In genomic region chr4:8422327-8422726, GRCh38 we compare ENCODE assay signal across 26 cellular contexts.
"Had no signal": no experiment of that assay in that cellular context is flagged by ENCODE, and none has a peak within 500 bp of the region (broad histone marks: within the 10 kb centered on the region; RNA-seq: fewer than 3 reads in every experiment).

No MANE protein-coding gene starts in this region.

- H3K4me3 Mint-ChIP-seq: activated CD4-positive, alpha-beta memory T cell treated with anti-CD3 and anti-CD28 coated beads for 36 hours; activated CD4-positive, alpha-beta T cell treated with anti-CD3 and anti-CD28 coated beads, Interleukin-2, amount 10 ng/mL, durations not matched to agents 24 days and 14 days; activated naive CD4-positive, alpha-beta T cell treated with anti-CD3 and anti-CD28 coated beads, Interleukin-2, amount 50 U/mL, for 24 hours; activated naive CD8-positive, alpha-beta T cell treated with anti-CD3 and anti-CD28 coated beads, Interleukin-2, amount 50 U/mL, for 24 hours; central memory CD8-positive, alpha-beta T cell; dendritic cell treated with granulocyte-macrophage colony-stimulating factor and Interleukin-4, amounts not matched to agents 40 ng/mL and 50 ng/mL, for 4 days; endodermal cell; nephron had no signal

- DNase-seq: activated CD4-positive, alpha-beta memory T cell treated with anti-CD3 and anti-CD28 coated beads for 36 hours; activated CD4-positive, alpha-beta T cell treated with anti-CD3 and anti-CD28 coated beads, Interleukin-2, amount 10 ng/mL, durations not matched to agents 24 days and 14 days; activated CD8-positive, alpha-beta memory T cell treated with anti-CD3 and anti-CD28 coated beads, Interleukin-2, amount 50 U/mL, for 4 hours; activated naive CD8-positive, alpha-beta T cell treated with anti-CD3 and anti-CD28 coated beads, Interleukin-2, amount 50 U/mL, for 24 hours; activated T-cell treated with anti-CD3 and anti-CD28 coated beads, Interleukin-2, amount 50 U/mL, for 1 hour; amygdala; endodermal cell; gastrocnemius medialis; glutamatergic neuron; islet precursor cell; left ventricle myocardium superior; psoas muscle; spleen; stimulated activated naive CD4-positive, alpha-beta T cell treated with Interleukin-2 at 50 U/mL for 16 hours; T-helper 9 cell; WERI-Rb-1 had no signal

- H3K9me3 Mint-ChIP-seq: activated CD4-positive, alpha-beta memory T cell treated with anti-CD3 and anti-CD28 coated beads for 36 hours; activated CD4-positive, alpha-beta T cell treated with anti-CD3 and anti-CD28 coated beads, Interleukin-2, amount 10 ng/mL, durations not matched to agents 24 days and 14 days; activated naive CD4-positive, alpha-beta T cell treated with anti-CD3 and anti-CD28 coated beads, Interleukin-2, amount 50 U/mL, for 24 hours; activated naive CD8-positive, alpha-beta T cell treated with anti-CD3 and anti-CD28 coated beads, Interleukin-2, amount 50 U/mL, for 24 hours; activated T-helper 2 cell treated with anti-CD3 and anti-CD28 coated beads, Interferon-gamma antibody, Interleukin-2, Interleukin-4, amounts not matched to agents 10 μg/mL and 5 μg/mL and 100 μg/mL, durations not matched to agents 14 hours and 24 hours and 36 hours; central memory CD8-positive, alpha-beta T cell; dendritic cell treated with granulocyte-macrophage colony-stimulating factor and Interleukin-4, amounts not matched to agents 40 ng/mL and 50 ng/mL, for 4 days; nephron had no signal

- H3K27me3 Mint-ChIP-seq: activated CD4-positive, alpha-beta memory T cell treated with anti-CD3 and anti-CD28 coated beads for 36 hours; activated CD4-positive, alpha-beta T cell treated with anti-CD3 and anti-CD28 coated beads, Interleukin-2, amount 10 ng/mL, durations not matched to agents 24 days and 14 days; activated naive CD4-positive, alpha-beta T cell treated with anti-CD3 and anti-CD28 coated beads, Interleukin-2, amount 50 U/mL, for 24 hours; activated naive CD8-positive, alpha-beta T cell treated with anti-CD3 and anti-CD28 coated beads, Interleukin-2, amount 50 U/mL, for 24 hours; central memory CD8-positive, alpha-beta T cell; dendritic cell treated with granulocyte-macrophage colony-stimulating factor and Interleukin-4, amounts not matched to agents 40 ng/mL and 50 ng/mL, for 4 days had no signal

- ATAC-seq: activated CD4-positive, CD25-positive, alpha-beta regulatory T cell treated with anti-CD3 and anti-CD28 coated beads, Interleukin-2, amount 50 U/mL, for 24 hours; activated naive CD8-positive, alpha-beta T cell treated with anti-CD3 and anti-CD28 coated beads, Interleukin-2, amount 50 U/mL, for 24 hours; gastrocnemius medialis; left ventricle myocardium superior; psoas muscle had no signal

- H3K27ac ChIP-seq: gastrocnemius medialis, hepatocyte, neutrophil, psoas muscle, spleen, tibial nerve, vagina, WERI-Rb-1 had no signal

- H3K27ac Mint-ChIP-seq: activated CD4-positive, alpha-beta T cell treated with anti-CD3 and anti-CD28 coated beads, Interleukin-2, amount 10 ng/mL, durations not matched to agents 24 days and 14 days; activated naive CD8-positive, alpha-beta T cell treated with anti-CD3 and anti-CD28 coated beads, Interleukin-2, amount 50 U/mL, for 24 hours; dendritic cell treated with granulocyte-macrophage colony-stimulating factor and Interleukin-4, amounts not matched to agents 40 ng/mL and 50 ng/mL, for 4 days; endodermal cell; nephron had no signal
